In the genomic region with DNA sequence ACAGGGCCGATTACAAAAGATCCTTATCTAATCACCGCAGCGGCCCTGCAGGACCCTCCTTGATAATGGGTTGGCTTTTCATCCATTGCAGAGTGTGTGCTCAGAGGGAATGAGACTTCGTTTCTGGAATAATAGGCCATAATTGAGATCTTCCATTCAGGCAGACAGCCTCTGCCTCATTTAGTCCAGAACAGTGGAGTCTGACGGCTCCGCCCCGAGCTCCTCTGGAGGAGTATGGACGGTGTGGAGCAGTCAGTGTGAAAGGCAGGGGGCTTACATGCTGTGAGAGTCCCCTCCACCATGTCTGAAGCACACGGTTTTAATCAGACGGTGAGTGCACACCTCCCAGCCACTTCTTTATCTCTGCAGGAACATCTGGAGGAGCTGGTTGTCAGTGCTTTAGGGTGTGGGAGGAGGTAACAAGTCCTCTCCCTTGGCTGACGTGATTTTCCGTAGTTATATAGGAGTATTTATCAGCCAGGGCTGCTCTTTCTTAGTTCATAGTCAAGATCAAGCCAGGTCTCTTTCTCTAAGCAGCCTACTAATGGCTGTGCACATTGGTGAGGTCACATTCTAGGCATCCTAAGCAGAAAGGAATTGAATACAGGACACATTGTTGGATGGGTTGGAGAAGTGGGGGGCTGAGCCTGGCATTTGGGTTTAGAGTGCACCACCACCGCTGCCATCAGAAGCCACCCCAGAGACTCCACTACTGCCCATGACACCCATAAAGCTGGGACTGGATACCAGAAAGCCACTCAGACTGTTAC, we compare ENCODE assay signal across 23 cellular contexts.
A peak's percentile ranks its signal among the peaks of the same experiment; 100 is the strongest.
DNase-seq lines count a peak whose midpoint lies in the region; ATAC-seq and TF ChIP-seq lines count a peak whose summit lies in the region.
"Had no signal": no experiment of that assay in that cellular context is flagged by ENCODE, and none has a peak within 500 bp of the region (broad histone marks: within the 10 kb centered on the region; RNA-seq: fewer than 3 reads in every experiment).

No MANE protein-coding gene starts in this region.

- H3K27ac ChIP-seq in right atrium auricular region (no peak overlapping the region), right cardiac atrium (ENCODE audit: low read length) (no peak overlapping the region), ectodermal cell (ENCODE audit: insufficient read depth, low read depth, low read length, poor library complexity, severe bottlenecking) (peak overlapping the region; percentile 96)
- H3K27ac ChIP-seq: psoas muscle, upper lobe of left lung had no signal

- H3K4me3 Mint-ChIP-seq in neural crest cell (no peak overlapping the region), progenitor cell of endocrine pancreas (ENCODE audit: low read depth) (no peak overlapping the region)
- H3K4me3 Mint-ChIP-seq: activated CD8-positive, alpha-beta T cell treated with anti-CD3 and anti-CD28 coated beads for 36 hours; central memory CD8-positive, alpha-beta T cell; H9; T-helper 1 cell treated with Interleukin-12 subunit alpha and Interleukin-12 subunit beta and Interleukin-4 antibody, amounts not matched to agents 30 μg/mL and 1 μg/mL, for 36 hours had no signal

- H3K4me1 ChIP-seq in right atrium auricular region (no peaks in the 10 kb centered on the region), right cardiac atrium (ENCODE audit: control insufficient read depth, insufficient read depth, low read length) (no peaks in the 10 kb centered on the region), ectodermal cell (ENCODE audit: control insufficient read depth, insufficient read depth, low read length) (peaks cover 29% of the 10 kb centered on the region)
- H3K4me1 ChIP-seq: BE2C, psoas muscle, upper lobe of left lung had no signal

- TF ChIP-seq CTCF in right atrium auricular region (IDR thresholded peaks at IDR 0.05) (no peak), neural crest cell (conservative IDR thresholded peaks at IDR 0.05) (no peak), progenitor cell of endocrine pancreas (IDR thresholded peaks at IDR 0.05; ENCODE audit: unreplicated experiment) (no peak)

- peak; percentile 32 for DNase-seq in right atrium auricular region (ENCODE audit: low spot score)
- no peak for DNase-seq in right cardiac atrium
- no peak for DNase-seq in neural crest cell (ENCODE audit: low read depth, low spot score)
- peak; percentile 9 for DNase-seq in ureter (ENCODE audit: low spot score)
- no peak for DNase-seq in progenitor cell of endocrine pancreas (ENCODE audit: low spot score, unreplicated experiment)
- DNase-seq in activated CD4-positive, CD25-positive, alpha-beta regulatory T cell (lab: John Stamatoyannopoulos, UW), result no peak
- no peak for DNase-seq in occipital lobe (lab: John Stamatoyannopoulos, UW)
- DNase-seq: activated CD4-positive, alpha-beta T cell treated with anti-CD3 and anti-CD28 coated beads for 1 hour; activated CD8-positive, alpha-beta T cell treated with anti-CD3 and anti-CD28 coated beads for 36 hours; activated gamma-delta T cell; activated T-cell treated with anti-CD3 and anti-CD28 coated beads for 4 hours; BE2C; DMS53; natural killer cell; NCI-H1105; NCI-H2081 treated with DMSO at 0.1 percent for 48 hours; psoas muscle; RPMI8226; upper lobe of left lung had no signal

- H3K27me3 Mint-ChIP-seq in neural crest cell (ENCODE audit: low read depth) (peaks cover 26% of the 10 kb centered on the region), progenitor cell of endocrine pancreas (peaks cover 64% of the 10 kb centered on the region)

- 28% methylated on average over 13 of the region's 13 CpGs for WGBS in right cardiac atrium
- 29 to 30% methylated on average over 13 of the region's 13 CpGs for WGBS in ectodermal cell, 2 experiments

- H3K4me1 Mint-ChIP-seq in neural crest cell (peaks cover 17% of the 10 kb centered on the region), progenitor cell of endocrine pancreas (ENCODE audit: low read depth) (no peaks in the 10 kb centered on the region)

- peak overlapping the region; percentile 39 for H3K27ac Mint-ChIP-seq in neural crest cell (ENCODE audit: unreplicated experiment)
- H3K27ac Mint-ChIP-seq in progenitor cell of endocrine pancreas, result no peak overlapping the region
- H3K27ac Mint-ChIP-seq: activated CD8-positive, alpha-beta T cell treated with anti-CD3 and anti-CD28 coated beads for 36 hours; natural killer cell; T-helper 1 cell treated with Interleukin-12 subunit alpha and Interleukin-12 subunit beta and Interleukin-4 antibody, amounts not matched to agents 30 μg/mL and 1 μg/mL, for 36 hours had no signal

- intact Hi-C loops in right cardiac atrium (cut with DNase I), result no loop called here

- no peaks in the 10 kb centered on the region for H3K36me3 Mint-ChIP-seq in neural crest cell (ENCODE audit: low read depth)
- H3K36me3 Mint-ChIP-seq in progenitor cell of endocrine pancreas (ENCODE audit: insufficient read depth), result no peaks in the 10 kb centered on the region
- H3K36me3 Mint-ChIP-seq: natural killer cell had no signal

- H3K9me3 ChIP-seq in right atrium auricular region (no peaks in the 10 kb centered on the region), right cardiac atrium (ENCODE audit: control insufficient read depth, low read length) (no peaks in the 10 kb centered on the region), ectodermal cell (ENCODE audit: control insufficient read depth, low read length) (no peaks in the 10 kb centered on the region)
- H3K9me3 ChIP-seq: BE2C, psoas muscle, upper lobe of left lung had no signal

- H3K27me3 ChIP-seq in right atrium auricular region (no peaks in the 10 kb centered on the region), right cardiac atrium (ENCODE audit: control insufficient read depth, insufficient read depth) (no peaks in the 10 kb centered on the region), ectodermal cell (ENCODE audit: control insufficient read depth, insufficient read depth, low read length, poor library complexity, severe bottlenecking) (no peaks in the 10 kb centered on the region)
- H3K27me3 ChIP-seq: BE2C, upper lobe of left lung had no signal

- no peaks in the 10 kb centered on the region for H3K36me3 ChIP-seq in right atrium auricular region
- H3K36me3 ChIP-seq in ectodermal cell (ENCODE audit: control insufficient read depth, insufficient read depth, low read length), result no peaks in the 10 kb centered on the region
- H3K36me3 ChIP-seq: BE2C, upper lobe of left lung had no signal

- H3K4me3 ChIP-seq in right atrium auricular region (no peak overlapping the region), right cardiac atrium (ENCODE audit: low read length) (no peak overlapping the region), ectodermal cell (ENCODE audit: insufficient read depth, low read depth, low read length) (no peak overlapping the region)
- H3K4me3 ChIP-seq: psoas muscle, upper lobe of left lung had no signal

- no peak for ATAC-seq in right cardiac atrium
- ATAC-seq: activated CD8-positive, alpha-beta T cell treated with anti-CD3 and anti-CD28 coated beads for 36 hours; natural killer cell; psoas muscle had no signal

- H3K9me3 Mint-ChIP-seq in neural crest cell (no peaks in the 10 kb centered on the region), progenitor cell of endocrine pancreas (ENCODE audit: low read depth) (no peaks in the 10 kb centered on the region)
- H3K9me3 Mint-ChIP-seq: activated CD8-positive, alpha-beta T cell treated with anti-CD3 and anti-CD28 coated beads for 36 hours; central memory CD8-positive, alpha-beta T cell; H9; natural killer cell; T-helper 1 cell treated with Interleukin-12 subunit alpha and Interleukin-12 subunit beta and Interleukin-4 antibody, amounts not matched to agents 30 μg/mL and 1 μg/mL, for 36 hours had no signal

Comparison
In these comparisons a context has a peak if more than half of its experiments do, and no peak if none do; other contexts are left out.
1. DNase-seq: peak in right atrium auricular region (single experiment) and ureter (single experiment); none in right cardiac atrium (0 of 3), neural crest cell (single experiment), progenitor cell of endocrine pancreas (single experiment), activated CD4-positive, CD25-positive, alpha-beta regulatory T cell (0 of 4) and occipital lobe (single experiment).